15 cellular contexts compared by ENCODE assay signal in genomic region chr2:176685908-176686307, GRCh38.
DNase-seq lines count a peak whose midpoint lies in the region; ATAC-seq and TF ChIP-seq lines count a peak whose summit lies in the region.
"Had no signal": no experiment of that assay in that cellular context is flagged by ENCODE, and none has a peak within 500 bp of the region (broad histone marks: within the 10 kb centered on the region; RNA-seq: fewer than 3 reads in every experiment).

No MANE protein-coding gene starts in this region.

- H3K27me3 ChIP-seq in right cardiac atrium (ENCODE audit: control insufficient read depth, insufficient read depth) (no peaks in the 10 kb centered on the region), neural cell (ENCODE audit: insufficient read depth, low read depth, low read length) (no peaks in the 10 kb centered on the region), A673 (replicated peaks; ENCODE audit: insufficient read depth, low read depth, low read length, poor library complexity) (no peaks in the 10 kb centered on the region)

- H3F3A ChIP-seq in neural cell (ENCODE audit: insufficient read depth, low read length, poor library complexity, severe bottlenecking): no peaks in the 10 kb centered on the region

- H3K4me1 ChIP-seq in right cardiac atrium (ENCODE audit: control insufficient read depth, insufficient read depth, low read length) (peaks cover 4% of the 10 kb centered on the region), A673 (ENCODE audit: insufficient read depth, low read length, poor library complexity, severe bottlenecking) (peaks cover 93% of the 10 kb centered on the region)

- TF ChIP-seq RAD21 in neural cell (conservative IDR thresholded peaks at IDR 0.05): no peak

- TF ChIP-seq CTCF in fibroblast of mammary gland (conservative IDR thresholded peaks at IDR 0.05; ENCODE audit: control insufficient read depth, insufficient read depth, low read depth, low read length) (no peak), neural cell (IDR thresholded peaks at IDR 0.05; ENCODE audit: poor library complexity, severe bottlenecking) (no peak), A673 (conservative IDR thresholded peaks at IDR 0.05; ENCODE audit: low read depth, low read length) (no peak)

- CTCF ChIA-PET in A673 (lab: Charles Lee): no interaction called here

- H3K36me3 ChIP-seq in neural cell (ENCODE audit: insufficient read depth, low read length) (no peaks in the 10 kb centered on the region), A673 (ENCODE audit: insufficient read depth, low read length, poor library complexity, severe bottlenecking) (no peaks in the 10 kb centered on the region)

- ATAC-seq in right cardiac atrium (peak; percentile 25 to 45), GM18505 (IDR thresholded peaks at IDR 0.05; ENCODE audit: unreplicated experiment) (no peak)
- ATAC-seq: Panc1, Right ventricle myocardium inferior had no signal

- no TSS peak for BruUV-seq in A673 (replicated peaks; lab: Mats Ljungman, UMichigan)

- no peak overlapping the region for H3K9ac ChIP-seq in neural cell (ENCODE audit: low read length)

- POLR2A ChIA-PET in A673 (lab: Charles Lee; ENCODE audit: low non-redundant PET): interaction anchor here (0.6 kb wide), 1 partner anchor 131 kb away, joined by 3 read pairs; no protein-coding TSS in a partner anchor

- H3K79me2 ChIP-seq in neural cell (replicated peaks; ENCODE audit: insufficient read depth, low read length): no peaks in the 10 kb centered on the region

- H3K9me2 ChIP-seq in neural cell (ENCODE audit: insufficient read depth, low read length): no peaks in the 10 kb centered on the region

- 53% methylated on average over 3 of the region's 3 CpGs for WGBS in right cardiac atrium

- H3K9me3 ChIP-seq in right cardiac atrium (ENCODE audit: control insufficient read depth, low read length) (no peaks in the 10 kb centered on the region), neural cell (ENCODE audit: low read length) (no peaks in the 10 kb centered on the region), A673 (ENCODE audit: low read depth, low read length, poor library complexity, severe bottlenecking) (no peaks in the 10 kb centered on the region)

- no peak overlapping the region for H2AFZ ChIP-seq in neural cell (ENCODE audit: low read depth, low read length)

- DNase-seq in right cardiac atrium (no peak), cardiac septum (ENCODE audit: low spot score) (no peak), fibroblast of mammary gland (ENCODE audit: low read depth) (peak; percentile 47), A673 (ENCODE audit: low spot score) (no peak), midbrain (lab: John Stamatoyannopoulos, UW) (no peak)
- DNase-seq: H9, NCI-H1105, NCI-H1694, NCI-H2227 treated with DMSO at 0.1 percent for 48 hours, NCI-H524 had no signal

- no peak overlapping the region for H3K4me3 ChIP-seq in right cardiac atrium (ENCODE audit: low read length)
- H3K4me3 ChIP-seq in fibroblast of mammary gland (ENCODE audit: control insufficient read depth, low read depth, low read length): no peak overlapping the region
- H3K4me3 ChIP-seq in neural cell (ENCODE audit: low read length): peak overlapping the region; percentile 9
- no peak overlapping the region for H3K4me3 ChIP-seq in A673 (ENCODE audit: low read depth, low read length, poor library complexity, severe bottlenecking)

- H3K4me2 ChIP-seq in neural cell (ENCODE audit: low read length): peak overlapping the region; percentile 13

- intact Hi-C loops in right cardiac atrium (cut with DNase I) (no loop called here), cardiac septum (cut with DNase I) (no loop called here), A673 (cut with micrococcal nuclease; ENCODE audit: unreplicated experiment) (no loop called here)

- no peaks in the 10 kb centered on the region for H4K20me1 ChIP-seq in neural cell (ENCODE audit: insufficient read depth)

- no peak for TF ChIP-seq EP300 in neural cell (conservative IDR thresholded peaks at IDR 0.05; ENCODE audit: poor library complexity, severe bottlenecking)

- H3K27ac ChIP-seq in right cardiac atrium (ENCODE audit: low read length): no peak overlapping the region
- H3K27ac ChIP-seq in neural cell (ENCODE audit: low read length): peak overlapping the region; percentile 75
- H3K27ac ChIP-seq in A673 (ENCODE audit: low read depth, low read length, poor library complexity, severe bottlenecking): no peak overlapping the region
- H3K27ac ChIP-seq: C4-2B had no signal

- TF ChIP-seq POLR2A in GM18505 (IDR thresholded peaks at IDR 0.05; ENCODE audit: borderline replicate concordance, extremely low read depth, insufficient read depth, insufficient read length): no peak

TF ChIP-seq in neural cell, 6 proteins besides CTCF, POLR2A, EP300 and RAD21:
- TF ChIP-seq TAF1 (IDR thresholded peaks at IDR 0.05; ENCODE audit: low read depth) (no peak), REST (IDR thresholded peaks at IDR 0.05; ENCODE audit: borderline replicate concordance) (no peak), SMC3 (conservative IDR thresholded peaks at IDR 0.05; ENCODE audit: poor library complexity) (no peak), MXI1 (conservative IDR thresholded peaks at IDR 0.05; ENCODE audit: poor library complexity, severe bottlenecking) (no peak), EZH2 (IDR thresholded peaks at IDR 0.05; ENCODE audit: borderline replicate concordance, insufficient read depth, low read length, poor library complexity, severe bottlenecking) (no peak)
